Comparison of ENCODE assay signal across 12 cellular contexts in the genomic region with DNA sequence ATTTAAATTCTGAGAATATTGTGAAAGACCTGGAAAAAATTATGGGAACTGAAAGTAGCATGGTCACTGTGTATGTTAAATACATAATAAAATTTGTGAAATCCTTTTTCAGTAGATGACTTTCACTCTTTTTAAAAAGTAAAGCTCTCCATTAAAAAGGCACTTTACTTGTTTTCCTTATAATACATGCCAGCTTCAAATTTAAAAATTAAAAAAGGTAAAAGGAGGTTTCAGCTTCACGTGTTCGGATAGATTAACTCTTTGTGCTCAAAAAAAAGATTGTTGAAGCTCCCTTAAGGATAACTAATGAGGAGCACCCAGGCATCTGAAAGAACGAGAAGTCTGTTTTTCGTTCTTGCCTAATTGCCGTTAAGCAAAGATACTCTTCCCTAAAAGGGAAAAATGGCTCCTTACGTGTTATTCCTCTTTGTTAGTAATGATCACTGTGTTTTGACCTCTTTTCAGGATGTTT.
DNase-seq lines count a peak whose midpoint lies in the region; ATAC-seq, FAIRE-seq and TF ChIP-seq lines count a peak whose summit lies in the region.
"Had no signal": no experiment of that assay in that cellular context is flagged by ENCODE, and none has a peak within 500 bp of the region (broad histone marks: within the 10 kb centered on the region; RNA-seq: fewer than 3 reads in every experiment).

No MANE protein-coding gene starts in this region.

- peak overlapping the region; percentile 99 for H3K27ac ChIP-seq in Panc1 (ENCODE audit: low read length)
- H3K27ac ChIP-seq in fibroblast of lung (ENCODE audit: insufficient read depth, low read length): peak overlapping the region; percentile 90
- H3K27ac ChIP-seq in skeletal muscle tissue (ENCODE audit: low read depth, low read length): peak overlapping the region; percentile 8
- H3K27ac ChIP-seq: KMS-11 had no signal

- in situ Hi-C loops in Panc1 (cut with HindIII; ENCODE audit: low pct_unique_long_range_greater_than_20kb, low sequenced_read_pairs): no loop called here

- no peaks in the 10 kb centered on the region for H4K20me1 ChIP-seq in fibroblast of lung (ENCODE audit: control insufficient read depth, extremely low read depth, insufficient read depth, low read length)

- H2AFZ ChIP-seq in fibroblast of lung (ENCODE audit: low read length): peak overlapping the region; percentile 65

- no peaks in the 10 kb centered on the region for H3K27me3 ChIP-seq in Panc1 (ENCODE audit: control insufficient read depth, insufficient read depth, low read length)
- H3K27me3 ChIP-seq in fibroblast of lung (ENCODE audit: control insufficient read depth, insufficient read depth, low read length): no peaks in the 10 kb centered on the region
- no peaks in the 10 kb centered on the region for H3K27me3 ChIP-seq in skeletal muscle tissue (ENCODE audit: control insufficient read depth in 3 of 3, insufficient read depth in 3 of 3, low read length in 3 of 3)

- H3K9ac ChIP-seq in fibroblast of lung (ENCODE audit: insufficient read depth, low read length): peak overlapping the region; percentile 46
- H3K9ac ChIP-seq in skeletal muscle tissue (ENCODE audit: low read depth in 1 of 3, low read length in 3 of 3): peak overlapping the region in 1 of 3 donors; percentile 12
- H3K9ac ChIP-seq: KMS-11 had no signal

- intact Hi-C loops in Panc1 (cut with micrococcal nuclease; ENCODE audit: unreplicated experiment): no loop called here

- peaks cover 36% of the 10 kb centered on the region for H3K4me1 ChIP-seq in Panc1 (ENCODE audit: control insufficient read depth, insufficient read depth, low read length)
- H3K4me1 ChIP-seq in fibroblast of lung (ENCODE audit: control insufficient read depth, extremely low read depth, insufficient read depth, low read length): peaks cover 6% of the 10 kb centered on the region
- no peaks in the 10 kb centered on the region for H3K4me1 ChIP-seq in skeletal muscle tissue (ENCODE audit: control insufficient read depth in 3 of 3, insufficient read depth in 3 of 3, low read length in 3 of 3)

- H3K4me2 ChIP-seq in fibroblast of lung (ENCODE audit: extremely low read depth, insufficient read depth, low read length): peak overlapping the region; percentile 69
- H3K4me2 ChIP-seq: KMS-11 had no signal

- no peaks in the 10 kb centered on the region for H3K36me3 ChIP-seq in Panc1 (ENCODE audit: control insufficient read depth, insufficient read depth, low read length)
- no peaks in the 10 kb centered on the region for H3K36me3 ChIP-seq in fibroblast of lung (ENCODE audit: control insufficient read depth, insufficient read depth, low read length)
- H3K36me3 ChIP-seq in skeletal muscle tissue (ENCODE audit: control insufficient read depth in 3 of 3, insufficient read depth in 3 of 3, low read length in 3 of 3): peaks cover 0 to 2% (median 2%) of the 10 kb centered on the region in 3 donors

- H3K4me3 ChIP-seq in Panc1 (ENCODE audit: low read depth in 2 of 2, low read length in 2 of 2) (no peak overlapping the region), fibroblast of lung (replicated peaks in 1 of 4; ENCODE audit: control extremely low read depth in 1 of 4, insufficient read depth in 1 of 4, low read depth in 3 of 4, low read length in 4 of 4) (peak overlapping the region in 3 of 4 experiments; percentile 4 to 34 (median 21)), skeletal muscle tissue (ENCODE audit: low read length in 3 of 3) (no peak overlapping the region)

- H3K79me2 ChIP-seq in fibroblast of lung (ENCODE audit: control insufficient read depth, insufficient read depth, low read length): no peaks in the 10 kb centered on the region

- TF ChIP-seq POLR2A in GM12891 (IDR thresholded peaks at IDR 0.05; ENCODE audit: low read depth, low read length): no peak

- FAIRE-seq in GM12891 (lab: Jason Lieb, UNC) (peak; percentile 33), frontal cortex (lab: Jason Lieb, UNC) (no peak)
- FAIRE-seq: bronchial epithelial cell, H1 had no signal

- no TSS peak for BruUV-seq in Panc1 (replicated peaks; lab: Mats Ljungman, UMichigan)

- POLR2A ChIA-PET in Panc1 (lab: Charles Lee): interaction anchor here (0.7 to 1.7 kb wide), 5 partner anchors 19 to 39 kb away, joined by 3 to 9 read pairs (median 7); no protein-coding TSS in a partner anchor

- DNase-seq in GM12891 (ENCODE audit: insufficient read length, low spot score) (no peak), Panc1 (ENCODE audit: low read depth, low spot score) (no peak), fibroblast of lung (ENCODE audit: low read depth in 2 of 2) (peak; percentile 40 to 61), NK-92 (lab: John Stamatoyannopoulos, UW; ENCODE audit: unreplicated experiment) (no peak), frontal cortex (ENCODE audit: low spot score in 2 of 2) (no peak)
- DNase-seq: GDM1 had no signal

- CTCF ChIA-PET in Panc1 (lab: Charles Lee): interaction anchor here (0.6 kb wide), 1 partner anchor 155 kb away, joined by 3 read pairs; no protein-coding TSS in a partner anchor

- ATAC-seq in Panc1: no peak
- ATAC-seq in HG02571 (IDR thresholded peaks at IDR 0.05; ENCODE audit: unreplicated experiment): no peak
- ATAC-seq in HG03521 (IDR thresholded peaks at IDR 0.05; ENCODE audit: unreplicated experiment): no peak

- TF ChIP-seq CTCF in Panc1 (IDR thresholded peaks at IDR 0.05): no peak
- no peak for TF ChIP-seq CTCF in fibroblast of lung (conservative IDR thresholded peaks at IDR 0.05 in 1 of 2, IDR thresholded peaks at IDR 0.05 in 1 of 2; ENCODE audit: low read depth in 1 of 2, low read length in 2 of 2)

- H3K9me3 ChIP-seq in Panc1 (ENCODE audit: control insufficient read depth, insufficient read depth, low read depth, low read length): no peaks in the 10 kb centered on the region
- no peaks in the 10 kb centered on the region for H3K9me3 ChIP-seq in fibroblast of lung (ENCODE audit: control insufficient read depth, insufficient read depth, low read depth, low read length)
- H3K9me3 ChIP-seq in skeletal muscle tissue (ENCODE audit: control insufficient read depth in 3 of 3, low read length in 3 of 3): no peaks in the 10 kb centered on the region

TF ChIP-seq in GM12891, 5 proteins besides CTCF, POLR2A, EP300 and RAD21:
- TF ChIP-seq PAX5 (IDR thresholded peaks at IDR 0.05; ENCODE audit: insufficient read depth, low read length, severe bottlenecking) (no peak), SPI1 (IDR thresholded peaks at IDR 0.05; ENCODE audit: low read depth, low read length) (peak; percentile 45; the same call in 1 of the 2 replicates)

Comparison
In these comparisons a context has a peak if more than half of its experiments do, and no peak if none do; other contexts are left out.
1. DNase-seq: peak in fibroblast of lung (2 of 2); none in GM12891 (single experiment), Panc1 (single experiment), NK-92 (single experiment) and frontal cortex (0 of 2).
2. H3K27ac ChIP-seq: peak in every context shown above with its lines; median percentile 99 in Panc1; 90 in fibroblast of lung; 8 in skeletal muscle tissue.
3. H3K4me3 ChIP-seq: peak in fibroblast of lung (3 of 4); none in Panc1 (0 of 2) and skeletal muscle tissue (0 of 3).